In genomic region chrX:10939384-10939783, GRCh38 we compare ENCODE assay signal across 1 cellular context.
TF ChIP-seq lines count a peak whose summit lies in the region.

No MANE protein-coding gene starts in this region.

TF ChIP-seq in IMR-90, 13 proteins besides CTCF, POLR2A, EP300 and RAD21 (continued from another document):
- TF ChIP-seq, protein P1, sequence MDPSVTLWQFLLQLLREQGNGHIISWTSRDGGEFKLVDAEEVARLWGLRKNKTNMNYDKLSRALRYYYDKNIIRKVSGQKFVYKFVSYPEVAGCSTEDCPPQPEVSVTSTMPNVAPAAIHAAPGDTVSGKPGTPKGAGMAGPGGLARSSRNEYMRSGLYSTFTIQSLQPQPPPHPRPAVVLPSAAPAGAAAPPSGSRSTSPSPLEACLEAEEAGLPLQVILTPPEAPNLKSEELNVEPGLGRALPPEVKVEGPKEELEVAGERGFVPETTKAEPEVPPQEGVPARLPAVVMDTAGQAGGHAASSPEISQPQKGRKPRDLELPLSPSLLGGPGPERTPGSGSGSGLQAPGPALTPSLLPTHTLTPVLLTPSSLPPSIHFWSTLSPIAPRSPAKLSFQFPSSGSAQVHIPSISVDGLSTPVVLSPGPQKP (IDR thresholded peaks at IDR 0.05; ENCODE audit: borderline replicate concordance, low read depth, low read length) = no peak
